31 cellular contexts compared by ENCODE assay signal in genomic region chr15:89645680-89646079, GRCh38. TPM values are rescaled to one million over a fixed set of nuclear protein-coding genes. Genes with fewer than 3 reads are reported as not detected.
"Had no signal": no experiment of that assay in that cellular context is flagged by ENCODE, and none has a peak within 500 bp of the region (broad histone marks: within the 10 kb centered on the region; RNA-seq: fewer than 3 reads in every experiment).

No MANE protein-coding gene starts in this region.

- ATAC-seq: activated CD4-positive, alpha-beta T cell treated with anti-CD3 and anti-CD28 coated beads for 36 hours; activated CD4-positive, CD25-positive, alpha-beta regulatory T cell treated with anti-CD3 and anti-CD28 coated beads, Interleukin-2, amount 50 U/mL, for 24 hours; activated CD8-positive, alpha-beta T cell treated with anti-CD3 and anti-CD28 coated beads, Interleukin-2, amount 10 ng/mL, durations not matched to agents 7 days and 5 days; activated naive CD8-positive, alpha-beta T cell treated with anti-CD3 and anti-CD28 coated beads, Interleukin-2, amount 50 U/mL, for 24 hours; WTC11 had no signal

- H3K9me3 Mint-ChIP-seq: activated CD4-positive, alpha-beta T cell treated with anti-CD3 and anti-CD28 coated beads, Interleukin-2, amount 10 ng/mL, durations not matched to agents 7 days and 5 days; activated naive CD4-positive, alpha-beta T cell treated with anti-CD3 and anti-CD28 coated beads, Interleukin-2, amount 10 ng/mL, durations not matched to agents 7 days and 5 days; activated naive CD8-positive, alpha-beta T cell treated with anti-CD3 and anti-CD28 coated beads, Interleukin-2, amount 50 U/mL, for 24 hours; activated T-cell treated with anti-CD3 and anti-CD28 coated beads, Interleukin-2, amount 50 U/mL, for 24 hours; activated T-helper 2 cell treated with anti-CD3 and anti-CD28 coated beads, Interferon-gamma antibody, Interleukin-2, Interleukin-4, amounts not matched to agents 10 μg/mL and 5 μg/mL and 100 μg/mL, durations not matched to agents 14 hours and 24 hours and 36 hours; brain; WTC11 had no signal

- DNase-seq: activated CD4-positive, alpha-beta T cell treated with anti-CD3 and anti-CD28 coated beads for 36 hours; activated CD4-positive, alpha-beta T cell treated with anti-CD3 and anti-CD28 coated beads, Interleukin-2, amount 10 ng/mL, durations not matched to agents 7 days and 5 days; activated CD4-positive, alpha-beta T cell treated with anti-CD3 and anti-CD28 coated beads, Interleukin-2, amount 50 U/mL, for 48 hours; activated CD8-positive, alpha-beta T cell treated with anti-CD3 and anti-CD28 coated beads, Interleukin-2, amount 10 ng/mL, durations not matched to agents 7 days and 5 days; activated naive CD4-positive, alpha-beta T cell treated with anti-CD3 and anti-CD28 coated beads, Interleukin-2, amount 10 ng/mL, durations not matched to agents 7 days and 5 days; activated naive CD8-positive, alpha-beta T cell treated with anti-CD3 and anti-CD28 coated beads, Interleukin-2, amount 50 U/mL, for 24 hours; activated T-cell treated with anti-CD3 and anti-CD28 coated beads, Interleukin-2, amount 50 U/mL, for 24 hours; anterior cingulate cortex; central memory CD4-positive, alpha-beta T cell; Kasumi-1; KG1; MG63; NCI-H1048; NCI-H1105 treated with DMSO at 0.1 percent for 48 hours; NCI-H1436; NCI-H1694; NCI-H1930; NCI-H345; NCI-H524 treated with DMSO at 0.1 percent for 48 hours; Peyer's patch; Right ventricle myocardium superior; T1000 had no signal

- H3K9me3 ChIP-seq: MG63, Peyer's patch had no signal

- H3K27ac Mint-ChIP-seq: activated CD4-positive, alpha-beta T cell treated with anti-CD3 and anti-CD28 coated beads for 36 hours; activated CD4-positive, alpha-beta T cell treated with anti-CD3 and anti-CD28 coated beads, Interleukin-2, amount 10 ng/mL, durations not matched to agents 7 days and 5 days; activated CD8-positive, alpha-beta T cell treated with anti-CD3 and anti-CD28 coated beads, Interleukin-2, amount 10 ng/mL, durations not matched to agents 7 days and 5 days; activated naive CD4-positive, alpha-beta T cell treated with anti-CD3 and anti-CD28 coated beads, Interleukin-2, amount 10 ng/mL, durations not matched to agents 7 days and 5 days; activated naive CD8-positive, alpha-beta T cell; activated naive CD8-positive, alpha-beta T cell treated with anti-CD3 and anti-CD28 coated beads, Interleukin-2, amount 50 U/mL, for 24 hours; activated T-cell treated with anti-CD3 and anti-CD28 coated beads, Interleukin-2, amount 50 U/mL, for 24 hours; activated T-helper 2 cell treated with anti-CD3 and anti-CD28 coated beads, Interferon-gamma antibody, Interleukin-2, Interleukin-4, amounts not matched to agents 10 μg/mL and 5 μg/mL and 100 μg/mL, durations not matched to agents 14 hours and 24 hours and 36 hours; brain; WTC11 had no signal

- H3K4me3 ChIP-seq: MG63, Peyer's patch had no signal

- H3K27me3 ChIP-seq: MG63, Peyer's patch had no signal

- H3K27ac ChIP-seq: Peyer's patch, RWPE1 had no signal

- H3K36me3 ChIP-seq: Peyer's patch had no signal

- H3K36me3 Mint-ChIP-seq: activated naive CD4-positive, alpha-beta T cell treated with anti-CD3 and anti-CD28 coated beads, Interleukin-2, amount 10 ng/mL, durations not matched to agents 7 days and 5 days; activated naive CD8-positive, alpha-beta T cell had no signal

- H3K4me3 Mint-ChIP-seq: activated CD4-positive, alpha-beta T cell treated with anti-CD3 and anti-CD28 coated beads for 36 hours; activated CD4-positive, alpha-beta T cell treated with anti-CD3 and anti-CD28 coated beads, Interleukin-2, amount 10 ng/mL, durations not matched to agents 7 days and 5 days; activated CD8-positive, alpha-beta T cell treated with anti-CD3 and anti-CD28 coated beads, Interleukin-2, amount 10 ng/mL, durations not matched to agents 7 days and 5 days; activated naive CD4-positive, alpha-beta T cell treated with anti-CD3 and anti-CD28 coated beads, Interleukin-2, amount 10 ng/mL, durations not matched to agents 7 days and 5 days; activated naive CD8-positive, alpha-beta T cell; activated naive CD8-positive, alpha-beta T cell treated with anti-CD3 and anti-CD28 coated beads, Interleukin-2, amount 50 U/mL, for 24 hours; activated T-cell treated with anti-CD3 and anti-CD28 coated beads, Interleukin-2, amount 50 U/mL, for 24 hours; brain; WTC11 had no signal

- H3K4me1 Mint-ChIP-seq: activated CD4-positive, alpha-beta T cell treated with anti-CD3 and anti-CD28 coated beads for 36 hours; activated naive CD4-positive, alpha-beta T cell treated with anti-CD3 and anti-CD28 coated beads, Interleukin-2, amount 10 ng/mL, durations not matched to agents 7 days and 5 days; activated naive CD8-positive, alpha-beta T cell treated with anti-CD3 and anti-CD28 coated beads, Interleukin-2, amount 50 U/mL, for 24 hours; brain had no signal

RNA-seq across cellular contexts. Expression of gene PLIN1, which starts 33.5 kb away (rescaled TPM):
- total RNA-seq: activated CD8-positive, alpha-beta T cell treated with anti-CD3 and anti-CD28 coated beads, Interleukin-2, amount 10 ng/mL, durations not matched to agents 7 days and 5 days; activated T-helper 2 cell treated with anti-CD3 and anti-CD28 coated beads, Interferon-gamma antibody, Interleukin-2, Interleukin-4, amounts not matched to agents 10 μg/mL and 5 μg/mL and 100 μg/mL, durations not matched to agents 14 hours and 24 hours and 36 hours; T-helper 1 cell treated with Interleukin-12 subunit alpha and Interleukin-12 subunit beta and Interleukin-4 antibody, amounts not matched to agents 30 ng/mL and 1 ng/mL, for 36 hours; T-helper 2 cell treated with Interferon-gamma antibody and Interleukin-4, amounts not matched to agents 100 ng/mL and 5 ng/mL, for 36 hours had no signal

RNA-seq across cellular contexts. Expression of gene WDR93, which starts 44.9 kb away (rescaled TPM):
- total RNA-seq: activated CD4-positive, alpha-beta T cell treated with anti-CD3 and anti-CD28 coated beads for 36 hours; activated CD4-positive, alpha-beta T cell treated with anti-CD3 and anti-CD28 coated beads, Interleukin-2, amount 10 ng/mL, durations not matched to agents 7 days and 5 days; activated CD8-positive, alpha-beta T cell treated with anti-CD3 and anti-CD28 coated beads, Interleukin-2, amount 10 ng/mL, durations not matched to agents 7 days and 5 days; activated T-helper 2 cell treated with anti-CD3 and anti-CD28 coated beads, Interferon-gamma antibody, Interleukin-2, Interleukin-4, amounts not matched to agents 10 μg/mL and 5 μg/mL and 100 μg/mL, durations not matched to agents 14 hours and 24 hours and 36 hours; bronchial epithelial cell; T-helper 1 cell treated with Interleukin-12 subunit alpha and Interleukin-12 subunit beta and Interleukin-4 antibody, amounts not matched to agents 30 ng/mL and 1 ng/mL, for 36 hours; T-helper 2 cell treated with Interferon-gamma antibody and Interleukin-4, amounts not matched to agents 100 ng/mL and 5 ng/mL, for 36 hours; WTC11 had no signal
